8 cellular contexts compared by ENCODE assay signal in genomic region chr5:1004598-1005361, GRCh38. TPM values are rescaled to one million over a fixed set of nuclear protein-coding genes. Genes with fewer than 3 reads are reported as not detected.
DNase-seq lines count a peak whose midpoint lies in the region; ATAC-seq and TF ChIP-seq lines count a peak whose summit lies in the region.

No MANE protein-coding gene starts in this region.

- H3K27me3 ChIP-seq in Caco-2 (replicated peaks; ENCODE audit: control insufficient read depth, insufficient read depth, low read length) (no peaks in the 10 kb centered on the region), KMS-11 (ENCODE audit: insufficient read depth, low read depth) (no peaks in the 10 kb centered on the region), stomach smooth muscle (ENCODE audit: control insufficient read depth in 1 of 2, insufficient read depth in 2 of 2, low read length in 2 of 2) (peaks cover 3 to 21% of the 10 kb centered on the region in 2 donors)

- peak; percentile 55 to 58 for TF ChIP-seq CTCF in Caco-2 (IDR thresholded peaks at IDR 0.05; ENCODE audit: insufficient read depth in 1 of 2, low read depth in 1 of 2, low read length in 1 of 2, severe bottlenecking in 1 of 2, unreplicated experiment in 1 of 2)
- TF ChIP-seq CTCF in KMS-11 (conservative IDR thresholded peaks at IDR 0.05; ENCODE audit: low read depth, low read length) = peak; percentile 63

- no TSS peak for BruUV-seq in Caco-2 (replicated peaks; lab: Mats Ljungman, UMichigan)

- H2AFZ ChIP-seq in KMS-11 (ENCODE audit: low read depth) = peak overlapping the region; percentile 55

- ATAC-seq in effector memory CD8-positive, alpha-beta T cell (replicated peaks) = peak; percentile 61
- ATAC-seq in memory B cell (ENCODE audit: low read depth) = peak; percentile 55

- H3K9me3 Mint-ChIP-seq in Caco-2 (ENCODE audit: unreplicated experiment) (no peaks in the 10 kb centered on the region), memory B cell (no peaks in the 10 kb centered on the region)
- no peaks in the 10 kb centered on the region for H3K9me3 Mint-ChIP-seq in effector memory CD8-positive, alpha-beta T cell

- H3K9me3 ChIP-seq in Caco-2 (no peaks in the 10 kb centered on the region), stomach smooth muscle (ENCODE audit: control insufficient read depth in 2 of 2, low read length in 2 of 2) (no peaks in the 10 kb centered on the region)

- H3K9ac ChIP-seq in KMS-11 = peak overlapping the region; percentile 69
- peak overlapping the region; percentile 28 to 62 for H3K9ac ChIP-seq in stomach smooth muscle (ENCODE audit: low read length in 2 of 2)

- H3K36me3 ChIP-seq in Caco-2 (ENCODE audit: control insufficient read depth, insufficient read depth, low read length) (no peaks in the 10 kb centered on the region), KMS-11 (ENCODE audit: insufficient read depth) (no peaks in the 10 kb centered on the region), stomach smooth muscle (ENCODE audit: control insufficient read depth in 2 of 2, insufficient read depth in 2 of 2, low read length in 2 of 2) (no peaks in the 10 kb centered on the region)

- H3K27ac ChIP-seq in KMS-11 (peak overlapping the region; percentile 61), stomach smooth muscle (ENCODE audit: low read length) (peak overlapping the region; percentile 11)

- H3K27ac Mint-ChIP-seq in Caco-2 (ENCODE audit: unreplicated experiment) (peak overlapping the region; percentile 73), memory B cell (no peak overlapping the region)
- no peak overlapping the region for H3K27ac Mint-ChIP-seq in effector memory CD8-positive, alpha-beta T cell

- H3K79me2 ChIP-seq in KMS-11 (ENCODE audit: insufficient read depth, low read depth) = peaks cover 7% of the 10 kb centered on the region

- POLR2A ChIA-PET in Caco-2 (lab: Charles Lee) = interaction anchor here (0.7 kb wide), 1 partner anchor 112 kb away, joined by 3 read pairs; the partner anchor contains the start of genes BRD9 and TRIP13

- intact Hi-C loops in Caco-2 (cut with micrococcal nuclease; ENCODE audit: unreplicated experiment) = no loop called here

- H3K4me1 ChIP-seq in Caco-2 = peaks cover 32% of the 10 kb centered on the region
- H3K4me1 ChIP-seq in KMS-11 (ENCODE audit: low read depth, poor library complexity, severe bottlenecking) = peaks cover 60% of the 10 kb centered on the region
- H3K4me1 ChIP-seq in stomach smooth muscle (ENCODE audit: control insufficient read depth, insufficient read depth, low read length) = peaks cover 30% of the 10 kb centered on the region

- H3K4me1 Mint-ChIP-seq in Caco-2 (ENCODE audit: low read depth, unreplicated experiment) = peaks cover 10% of the 10 kb centered on the region
- peaks cover 5 to 14% of the 10 kb centered on the region in 2 donors for H3K4me1 Mint-ChIP-seq in effector memory CD8-positive, alpha-beta T cell (ENCODE audit: low read depth in 2 of 2)
- peaks cover 10% of the 10 kb centered on the region for H3K4me1 Mint-ChIP-seq in memory B cell

- H3K4me3 Mint-ChIP-seq in Caco-2 (ENCODE audit: unreplicated experiment) = peak overlapping the region; percentile 88
- peak overlapping the region; percentile 71 to 80 for H3K4me3 Mint-ChIP-seq in effector memory CD8-positive, alpha-beta T cell
- peak overlapping the region; percentile 75 for H3K4me3 Mint-ChIP-seq in memory B cell

- H3K36me3 Mint-ChIP-seq in Caco-2 (ENCODE audit: insufficient read depth, unreplicated experiment) (peaks cover 4% of the 10 kb centered on the region), memory B cell (no peaks in the 10 kb centered on the region)
- peaks cover 3% of the 10 kb centered on the region for H3K36me3 Mint-ChIP-seq in effector memory CD8-positive, alpha-beta T cell (ENCODE audit: insufficient read depth)

- CTCF ChIA-PET in Caco-2 (lab: Charles Lee) = interaction anchor here (1.0 to 1.3 kb wide), 5 partner anchors 15 to 163 kb away, joined by 3 to 9 read pairs (median 4); no protein-coding TSS in a partner anchor

- H3K4me3 ChIP-seq in Caco-2 (ENCODE audit: low read depth, low read length) (peak overlapping the region; percentile 61), KMS-11 (IDR thresholded peaks at IDR 0.05; ENCODE audit: insufficient read depth, low read depth, low read length) (no peak overlapping the region), stomach smooth muscle (ENCODE audit: low read length in 2 of 2) (peak overlapping the region; percentile 36 to 72)

- H4K20me1 ChIP-seq in KMS-11 (ENCODE audit: insufficient read depth) = no peaks in the 10 kb centered on the region; the same call in 1 of the 2 replicates

- peak overlapping the region; percentile 90 for H3K4me2 ChIP-seq in KMS-11

- H3K27me3 Mint-ChIP-seq in Caco-2 (ENCODE audit: insufficient read depth, unreplicated experiment) (no peaks in the 10 kb centered on the region), memory B cell (peaks cover 27% of the 10 kb centered on the region)
- peaks cover 44 to 70% of the 10 kb centered on the region in 2 donors for H3K27me3 Mint-ChIP-seq in effector memory CD8-positive, alpha-beta T cell

- peak; percentile 81 to 86 for DNase-seq in Caco-2
- DNase-seq in activated CD4-positive, alpha-beta T cell treated with anti-CD3 and anti-CD28 coated beads, Interleukin-2, amount 50 U/mL, for 1 hour = peak; percentile 57
- DNase-seq in effector memory CD8-positive, alpha-beta T cell = peak in 1 of 3 experiments; percentile 26
- peak in 1 of 2 donors; percentile 30 for DNase-seq in memory B cell (ENCODE audit: low spot score in 2 of 2)
- no peak for DNase-seq in NCI-H2029 treated with DMSO at 0.1 percent for 48 hours (lab: John Stamatoyannopoulos, UW)
- no peak for DNase-seq in NCI-H2196 treated with DMSO at 0.1 percent for 48 hours (lab: John Stamatoyannopoulos, UW; ENCODE audit: unreplicated experiment)

RNA-seq across cellular contexts. Expression of gene NKD2, which starts 3.8 kb away (rescaled TPM):
- total RNA-seq in Caco-2 (2022) = 13.6 and 17.7 TPM in 2 replicates

Comparison
In these comparisons a context has a peak if more than half of its experiments do, and no peak if none do; other contexts are left out.
1. DNase-seq: peak in Caco-2 (2 of 2) and activated CD4-positive, alpha-beta T cell treated with anti-CD3 and anti-CD28 coated beads, Interleukin-2, amount 50 U/mL, for 1 hour (single experiment); none in NCI-H2029 treated with DMSO at 0.1 percent for 48 hours (single experiment) and NCI-H2196 treated with DMSO at 0.1 percent for 48 hours (single experiment).
2. Peak in every context shown above with its lines, with median percentiles within 50 percentile points of each other: H3K4me3 Mint-ChIP-seq.